39 cellular contexts compared by ENCODE assay signal in genomic region chr22:20172038-20172613, GRCh38. TPM values are rescaled to one million over a fixed set of nuclear protein-coding genes. Genes with fewer than 3 reads are reported as not detected.
"Had no signal": no experiment of that assay in that cellular context is flagged by ENCODE, and none has a peak within 500 bp of the region (broad histone marks: within the 10 kb centered on the region; RNA-seq: fewer than 3 reads in every experiment).

No MANE protein-coding gene starts in this region.

- H3K4me3 Mint-ChIP-seq: activated naive CD4-positive, alpha-beta T cell treated with anti-CD3 and anti-CD28 coated beads for 36 hours; activated naive CD4-positive, alpha-beta T cell treated with anti-CD3 and anti-CD28 coated beads, Interleukin-2, amount 10 ng/mL, durations not matched to agents 7 days and 5 days; activated naive CD4-positive, alpha-beta T cell treated with anti-CD3 and anti-CD28 coated beads, Interleukin-2, amount 50 U/mL, for 24 hours; activated naive CD8-positive, alpha-beta T cell; activated naive CD8-positive, alpha-beta T cell treated with anti-CD3 and anti-CD28 coated beads for 36 hours; activated naive CD8-positive, alpha-beta T cell treated with anti-CD3 and anti-CD28 coated beads, Interleukin-2, amount 10 ng/mL, durations not matched to agents 7 days and 5 days; activated naive CD8-positive, alpha-beta T cell treated with anti-CD3 and anti-CD28 coated beads, Interleukin-2, amount 50 U/mL, for 24 hours; activated T-cell treated with anti-CD3 and anti-CD28 coated beads, Interleukin-2, amount 50 U/mL, for 24 hours; activated T-cell treated with anti-CD3 and anti-CD28 coated beads, Interleukin-2, amount 50 U/mL, for 4 hours; activated T-cell treated with anti-CD3 and anti-CD28 coated beads, Interleukin-2, amount 50 U/mL, for 72 hours; activated T-helper 1 cell treated with anti-CD3 and anti-CD28 coated beads, Interleukin-12 subunit alpha, Interleukin-12 subunit beta, Interleukin-2, Interleukin-4 antibody, amounts not matched to agents 30 ng/mL and 10 ng/mL and 1 ng/mL, durations not matched to agents 14 hours and 24 hours and 36 hours; activated T-helper 17 cell treated with anti-CD3 and anti-CD28 coated beads, Interleukin-2, amount 50 U/mL, for 72 hours; brain; central memory CD8-positive, alpha-beta T cell had no signal

- H3K4me3 ChIP-seq: adrenal gland, ascending aorta, body of pancreas, breast epithelium, cardiac muscle cell had no signal

- H3K36me3 Mint-ChIP-seq: activated naive CD4-positive, alpha-beta T cell treated with anti-CD3 and anti-CD28 coated beads, Interleukin-2, amount 10 ng/mL, durations not matched to agents 7 days and 5 days; activated naive CD4-positive, alpha-beta T cell treated with anti-CD3 and anti-CD28 coated beads, Interleukin-2, amount 50 U/mL, for 24 hours; activated naive CD4-positive, alpha-beta T cell treated with anti-CD3 and anti-CD28 coated beads, Interleukin-2, amount 50 U/mL, for 72 hours; activated naive CD8-positive, alpha-beta T cell; activated naive CD8-positive, alpha-beta T cell treated with anti-CD3 and anti-CD28 coated beads for 36 hours; activated naive CD8-positive, alpha-beta T cell treated with anti-CD3 and anti-CD28 coated beads, Interleukin-2, amount 10 ng/mL, durations not matched to agents 7 days and 5 days; brain had no signal

- H3K27me3 ChIP-seq: adrenal gland, ascending aorta, body of pancreas, breast epithelium, cardiac muscle cell had no signal

- H3K27ac ChIP-seq: adrenal gland, ascending aorta, body of pancreas, brain microvascular endothelial cell, breast epithelium, cardiac muscle cell had no signal

- H3K9me3 Mint-ChIP-seq: activated naive CD4-positive, alpha-beta T cell treated with anti-CD3 and anti-CD28 coated beads for 36 hours; activated naive CD4-positive, alpha-beta T cell treated with anti-CD3 and anti-CD28 coated beads, Interleukin-2, amount 10 ng/mL, durations not matched to agents 7 days and 5 days; activated naive CD4-positive, alpha-beta T cell treated with anti-CD3 and anti-CD28 coated beads, Interleukin-2, amount 50 U/mL, for 24 hours; activated naive CD4-positive, alpha-beta T cell treated with anti-CD3 and anti-CD28 coated beads, Interleukin-2, amount 50 U/mL, for 72 hours; activated naive CD8-positive, alpha-beta T cell treated with anti-CD3 and anti-CD28 coated beads for 36 hours; activated naive CD8-positive, alpha-beta T cell treated with anti-CD3 and anti-CD28 coated beads, Interleukin-2, amount 10 ng/mL, durations not matched to agents 7 days and 5 days; activated naive CD8-positive, alpha-beta T cell treated with anti-CD3 and anti-CD28 coated beads, Interleukin-2, amount 50 U/mL, for 24 hours; activated T-cell treated with anti-CD3 and anti-CD28 coated beads, Interleukin-2, amount 50 U/mL, for 24 hours; activated T-cell treated with anti-CD3 and anti-CD28 coated beads, Interleukin-2, amount 50 U/mL, for 4 hours; activated T-cell treated with anti-CD3 and anti-CD28 coated beads, Interleukin-2, amount 50 U/mL, for 72 hours; activated T-helper 1 cell treated with anti-CD3 and anti-CD28 coated beads, Interleukin-12 subunit alpha, Interleukin-12 subunit beta, Interleukin-2, Interleukin-4 antibody, amounts not matched to agents 30 ng/mL and 10 ng/mL and 1 ng/mL, durations not matched to agents 14 hours and 24 hours and 36 hours; activated T-helper 17 cell treated with anti-CD3 and anti-CD28 coated beads, Interleukin-2, amount 50 U/mL, for 72 hours; activated T-helper 2 cell treated with anti-CD3 and anti-CD28 coated beads, Interferon-gamma antibody, Interleukin-2, Interleukin-4, amounts not matched to agents 10 μg/mL and 5 μg/mL and 100 μg/mL, durations not matched to agents 14 hours and 24 hours and 36 hours; brain; central memory CD8-positive, alpha-beta T cell had no signal

- H3K4me1 ChIP-seq: adrenal gland, ascending aorta, body of pancreas, breast epithelium had no signal

- H3K36me3 ChIP-seq: adrenal gland, ascending aorta, brain microvascular endothelial cell, breast epithelium, cardiac muscle cell had no signal

- DNase-seq: activated effector memory CD4-positive, alpha-beta T cell treated with anti-CD3 and anti-CD28 coated beads, Interleukin-2, amount 50 U/mL, for 16 hours; activated effector memory CD4-positive, alpha-beta T cell treated with Interleukin-2 at 50 U/mL for 16 hours; activated gamma-delta T cell; activated gamma-delta T cell treated with Interleukin-2 at 50 U/mL for 16 hours; activated naive CD4-positive, alpha-beta T cell; activated naive CD4-positive, alpha-beta T cell treated with anti-CD3 and anti-CD28 coated beads for 36 hours; activated naive CD4-positive, alpha-beta T cell treated with anti-CD3 and anti-CD28 coated beads, Interleukin-2, amount 10 ng/mL, durations not matched to agents 7 days and 5 days; activated naive CD4-positive, alpha-beta T cell treated with anti-CD3 and anti-CD28 coated beads, Interleukin-2, amount 50 U/mL, for 16 hours; activated naive CD4-positive, alpha-beta T cell treated with Interleukin-2 at 50 U/mL for 16 hours; activated naive CD8-positive, alpha-beta T cell treated with anti-CD3 and anti-CD28 coated beads for 36 hours; activated naive CD8-positive, alpha-beta T cell treated with anti-CD3 and anti-CD28 coated beads, Interleukin-2, amount 10 ng/mL, durations not matched to agents 7 days and 5 days; activated naive CD8-positive, alpha-beta T cell treated with anti-CD3 and anti-CD28 coated beads, Interleukin-2, amount 50 U/mL, for 24 hours; activated T-cell treated with anti-CD3 and anti-CD28 coated beads, Interleukin-2, amount 50 U/mL, for 24 hours; activated T-cell treated with anti-CD3 and anti-CD28 coated beads, Interleukin-2, amount 50 U/mL, for 4 hours; activated T-cell treated with anti-CD3 and anti-CD28 coated beads, Interleukin-2, amount 50 U/mL, for 48 hours; activated T-cell treated with anti-CD3 and anti-CD28 coated beads, Interleukin-2, amount 50 U/mL, for 72 hours; adrenal gland; amniotic stem cell; amygdala; anterior cingulate cortex; aorta; body of pancreas; brain microvascular endothelial cell; caudate nucleus; central memory CD4-positive, alpha-beta T cell; cerebellar nuclear complex had no signal

- H3K4me1 Mint-ChIP-seq: activated naive CD4-positive, alpha-beta T cell treated with anti-CD3 and anti-CD28 coated beads, Interleukin-2, amount 10 ng/mL, durations not matched to agents 7 days and 5 days; activated naive CD4-positive, alpha-beta T cell treated with anti-CD3 and anti-CD28 coated beads, Interleukin-2, amount 50 U/mL, for 24 hours; activated naive CD8-positive, alpha-beta T cell treated with anti-CD3 and anti-CD28 coated beads for 36 hours; activated naive CD8-positive, alpha-beta T cell treated with anti-CD3 and anti-CD28 coated beads, Interleukin-2, amount 10 ng/mL, durations not matched to agents 7 days and 5 days; activated naive CD8-positive, alpha-beta T cell treated with anti-CD3 and anti-CD28 coated beads, Interleukin-2, amount 50 U/mL, for 24 hours; activated T-helper 17 cell treated with anti-CD3 and anti-CD28 coated beads, Interleukin-2, amount 50 U/mL, for 72 hours; central memory CD8-positive, alpha-beta T cell had no signal

- H3K27me3 Mint-ChIP-seq: activated naive CD4-positive, alpha-beta T cell treated with anti-CD3 and anti-CD28 coated beads, Interleukin-2, amount 50 U/mL, for 24 hours; activated naive CD8-positive, alpha-beta T cell; activated naive CD8-positive, alpha-beta T cell treated with anti-CD3 and anti-CD28 coated beads for 36 hours; activated naive CD8-positive, alpha-beta T cell treated with anti-CD3 and anti-CD28 coated beads, Interleukin-2, amount 10 ng/mL, durations not matched to agents 7 days and 5 days; activated naive CD8-positive, alpha-beta T cell treated with anti-CD3 and anti-CD28 coated beads, Interleukin-2, amount 50 U/mL, for 24 hours; activated T-cell treated with anti-CD3 and anti-CD28 coated beads, Interleukin-2, amount 50 U/mL, for 24 hours; activated T-helper 17 cell treated with anti-CD3 and anti-CD28 coated beads, Interleukin-2, amount 50 U/mL, for 72 hours had no signal

- FAIRE-seq: astrocyte, bronchial epithelial cell had no signal

- ATAC-seq: activated naive CD4-positive, alpha-beta T cell treated with anti-CD3 and anti-CD28 coated beads, Interleukin-2, amount 50 U/mL, for 72 hours; activated naive CD8-positive, alpha-beta T cell treated with anti-CD3 and anti-CD28 coated beads, Interleukin-2, amount 50 U/mL, for 24 hours; activated T-cell treated with anti-CD3 and anti-CD28 coated beads, Interleukin-2, amount 50 U/mL, for 4 hours; activated T-cell treated with anti-CD3 and anti-CD28 coated beads, Interleukin-2, amount 50 U/mL, for 72 hours; activated T-helper 17 cell treated with anti-CD3 and anti-CD28 coated beads, Interleukin-2, amount 50 U/mL, for 72 hours; body of pancreas had no signal

- H3K9me3 ChIP-seq: adrenal gland, ascending aorta, body of pancreas, breast epithelium had no signal

- H3K27ac Mint-ChIP-seq: activated naive CD4-positive, alpha-beta T cell treated with anti-CD3 and anti-CD28 coated beads for 36 hours; activated naive CD4-positive, alpha-beta T cell treated with anti-CD3 and anti-CD28 coated beads, Interleukin-2, amount 10 ng/mL, durations not matched to agents 7 days and 5 days; activated naive CD4-positive, alpha-beta T cell treated with anti-CD3 and anti-CD28 coated beads, Interleukin-2, amount 50 U/mL, for 24 hours; activated naive CD4-positive, alpha-beta T cell treated with anti-CD3 and anti-CD28 coated beads, Interleukin-2, amount 50 U/mL, for 72 hours; activated naive CD8-positive, alpha-beta T cell; activated naive CD8-positive, alpha-beta T cell treated with anti-CD3 and anti-CD28 coated beads for 36 hours; activated naive CD8-positive, alpha-beta T cell treated with anti-CD3 and anti-CD28 coated beads, Interleukin-2, amount 10 ng/mL, durations not matched to agents 7 days and 5 days; activated naive CD8-positive, alpha-beta T cell treated with anti-CD3 and anti-CD28 coated beads, Interleukin-2, amount 50 U/mL, for 24 hours; activated T-cell treated with anti-CD3 and anti-CD28 coated beads, Interleukin-2, amount 50 U/mL, for 24 hours; activated T-cell treated with anti-CD3 and anti-CD28 coated beads, Interleukin-2, amount 50 U/mL, for 72 hours; activated T-helper 1 cell treated with anti-CD3 and anti-CD28 coated beads, Interleukin-12 subunit alpha, Interleukin-12 subunit beta, Interleukin-2, Interleukin-4 antibody, amounts not matched to agents 30 ng/mL and 10 ng/mL and 1 ng/mL, durations not matched to agents 14 hours and 24 hours and 36 hours; activated T-helper 17 cell treated with anti-CD3 and anti-CD28 coated beads, Interleukin-2, amount 50 U/mL, for 72 hours; activated T-helper 2 cell treated with anti-CD3 and anti-CD28 coated beads, Interferon-gamma antibody, Interleukin-2, Interleukin-4, amounts not matched to agents 10 μg/mL and 5 μg/mL and 100 μg/mL, durations not matched to agents 14 hours and 24 hours and 36 hours had no signal

RNA-seq across cellular contexts. Expression of gene CCDC188, which starts 21.3 kb away (rescaled TPM):
- total RNA-seq: activated naive CD4-positive, alpha-beta T cell treated with anti-CD3 and anti-CD28 coated beads for 36 hours; activated naive CD4-positive, alpha-beta T cell treated with anti-CD3 and anti-CD28 coated beads, Interleukin-2, amount 50 U/mL, for 72 hours; activated naive CD8-positive, alpha-beta T cell treated with anti-CD3 and anti-CD28 coated beads for 36 hours; activated T-cell treated with anti-CD3 and anti-CD28 coated beads, Interleukin-2, amount 50 U/mL, for 4 hours; activated T-cell treated with anti-CD3 and anti-CD28 coated beads, Interleukin-2, amount 50 U/mL, for 72 hours; ascending aorta; astrocyte; body of pancreas; bronchial epithelial cell; cardiac muscle cell had no signal
- polyA plus RNA-seq: aorta, cardiac muscle cell had no signal
